Comparison of ENCODE assay signal across 1 cellular context in the genomic region with DNA sequence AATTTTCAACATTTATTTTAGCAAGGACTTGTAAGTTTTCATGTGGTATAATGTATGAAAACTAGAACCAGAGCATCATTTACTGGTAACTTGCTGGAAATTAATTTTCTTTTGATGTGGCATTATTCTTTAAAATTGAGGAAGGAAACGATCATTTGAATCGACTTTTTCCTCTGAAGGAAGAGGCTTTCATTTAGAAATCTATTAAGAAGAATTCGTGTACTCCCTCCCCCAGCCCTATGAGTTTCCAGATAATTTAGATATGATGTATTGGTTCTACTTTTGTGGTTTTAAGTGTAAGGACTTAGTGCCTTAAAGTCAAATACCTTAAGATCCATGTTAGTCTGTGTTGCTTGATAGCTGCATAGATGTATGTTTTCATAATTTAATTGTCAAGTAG.
TF ChIP-seq lines count a peak whose summit lies in the region.

No MANE protein-coding gene starts in this region.

TF ChIP-seq in HepG2, 621 proteins besides CTCF, POLR2A, EP300 and RAD21:
- TF ChIP-seq RXRB (CRISPR knock-in tag; IDR thresholded peaks at IDR 0.05; ENCODE audit: borderline replicate concordance) (no peak), HOXA3 (CRISPR knock-in tag; IDR thresholded peaks at IDR 0.05) (no peak), ONECUT2 (CRISPR knock-in tag; IDR thresholded peaks at IDR 0.05) (no peak), ZNF652 (CRISPR knock-in tag; IDR thresholded peaks at IDR 0.05; ENCODE audit: borderline replicate concordance, low read depth) (no peak), THYN1 (CRISPR knock-in tag; IDR thresholded peaks at IDR 0.05; ENCODE audit: borderline replicate concordance, low read depth) (no peak), ZNF768 (CRISPR knock-in tag; IDR thresholded peaks at IDR 0.05) (no peak), HNF1A (IDR thresholded peaks at IDR 0.05; ENCODE audit: low read depth) (no peak), HNF1A (CRISPR knock-in tag; IDR thresholded peaks at IDR 0.05; ENCODE audit: borderline replicate concordance) (no peak), EZH2 (conservative IDR thresholded peaks at IDR 0.05; ENCODE audit: low read depth, low read length) (no peak), CHD2 (IDR thresholded peaks at IDR 0.05; ENCODE audit: low read depth, low read length) (no peak), RORA (CRISPR knock-in tag; IDR thresholded peaks at IDR 0.05) (no peak)
- TF ChIP-seq, protein P1, sequence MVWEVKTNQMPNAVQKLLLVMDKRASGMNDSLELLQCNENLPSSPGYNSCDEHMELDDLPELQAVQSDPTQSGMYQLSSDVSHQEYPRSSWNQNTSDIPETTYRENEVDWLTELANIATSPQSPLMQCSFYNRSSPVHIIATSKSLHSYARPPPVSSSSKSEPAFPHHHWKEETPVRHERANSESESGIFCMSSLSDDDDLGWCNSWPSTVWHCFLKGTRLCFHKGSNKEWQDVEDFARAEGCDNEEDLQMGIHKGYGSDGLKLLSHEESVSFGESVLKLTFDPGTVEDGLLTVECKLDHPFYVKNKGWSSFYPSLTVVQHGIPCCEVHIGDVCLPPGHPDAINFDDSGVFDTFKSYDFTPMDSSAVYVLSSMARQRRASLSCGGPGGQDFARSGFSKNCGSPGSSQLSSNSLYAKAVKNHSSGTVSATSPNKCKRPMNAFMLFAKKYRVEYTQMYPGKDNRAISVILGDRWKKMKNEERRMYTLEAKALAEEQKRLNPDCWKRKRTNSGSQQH (CRISPR knock-in tag; IDR thresholded peaks at IDR 0.05; ENCODE audit: low read depth), result no peak
- TF ChIP-seq, protein P2, sequence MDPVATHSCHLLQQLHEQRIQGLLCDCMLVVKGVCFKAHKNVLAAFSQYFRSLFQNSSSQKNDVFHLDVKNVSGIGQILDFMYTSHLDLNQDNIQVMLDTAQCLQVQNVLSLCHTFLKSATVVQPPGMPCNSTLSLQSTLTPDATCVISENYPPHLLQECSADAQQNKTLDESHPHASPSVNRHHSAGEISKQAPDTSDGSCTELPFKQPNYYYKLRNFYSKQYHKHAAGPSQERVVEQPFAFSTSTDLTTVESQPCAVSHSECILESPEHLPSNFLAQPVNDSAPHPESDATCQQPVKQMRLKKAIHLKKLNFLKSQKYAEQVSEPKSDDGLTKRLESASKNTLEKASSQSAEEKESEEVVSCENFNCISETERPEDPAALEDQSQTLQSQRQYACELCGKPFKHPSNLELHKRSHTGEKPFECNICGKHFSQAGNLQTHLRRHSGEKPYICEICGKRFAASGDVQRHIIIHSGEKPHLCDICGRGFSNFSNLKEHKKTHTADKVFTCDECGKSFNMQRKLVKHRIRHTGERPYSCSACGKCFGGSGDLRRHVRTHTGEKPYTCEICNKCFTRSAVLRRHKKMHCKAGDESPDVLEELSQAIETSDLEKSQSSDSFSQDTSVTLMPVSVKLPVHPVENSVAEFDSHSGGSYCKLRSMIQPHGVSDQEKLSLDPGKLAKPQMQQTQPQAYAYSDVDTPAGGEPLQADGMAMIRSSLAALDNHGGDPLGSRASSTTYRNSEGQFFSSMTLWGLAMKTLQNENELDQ (CRISPR knock-in tag; IDR thresholded peaks at IDR 0.05; ENCODE audit: borderline replicate concordance), result no peak
